1 cellular context compared by ENCODE assay signal in the genomic region with DNA sequence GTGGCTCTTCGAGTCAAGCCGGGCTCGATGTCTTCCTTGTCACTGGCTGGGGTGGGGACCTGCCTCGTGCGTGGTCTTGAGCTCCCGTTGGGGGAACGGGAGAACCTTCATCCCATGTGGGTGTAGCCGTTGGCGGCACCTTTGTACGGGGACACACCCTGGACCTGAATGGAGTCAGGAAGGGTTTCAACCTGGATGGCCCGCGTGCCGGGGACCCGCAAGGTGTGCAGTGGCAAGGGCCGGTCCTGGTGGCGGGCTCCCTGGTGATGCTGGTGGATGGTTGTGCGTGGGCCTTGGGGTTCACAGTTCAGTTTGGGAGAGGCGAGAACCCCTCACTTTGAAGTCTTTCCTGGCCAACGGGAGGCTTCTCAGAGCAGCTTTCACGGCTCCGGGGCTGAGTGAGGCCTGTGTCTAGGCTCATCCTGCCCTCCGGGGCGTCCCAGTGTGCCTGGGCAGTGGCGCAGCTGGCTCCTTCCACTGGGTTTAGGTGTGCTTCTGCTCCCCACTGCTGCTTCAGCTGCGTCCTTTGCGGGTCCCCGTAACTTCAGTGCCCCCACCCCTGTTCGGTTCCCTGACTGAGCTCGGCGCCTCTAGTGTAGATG.
TF ChIP-seq lines count a peak whose summit lies in the region.

No MANE protein-coding gene starts in this region.

TF ChIP-seq in WTC11, 78 proteins besides CTCF, POLR2A, EP300 and RAD21 (continued from another document):
- TF ChIP-seq, protein P1, sequence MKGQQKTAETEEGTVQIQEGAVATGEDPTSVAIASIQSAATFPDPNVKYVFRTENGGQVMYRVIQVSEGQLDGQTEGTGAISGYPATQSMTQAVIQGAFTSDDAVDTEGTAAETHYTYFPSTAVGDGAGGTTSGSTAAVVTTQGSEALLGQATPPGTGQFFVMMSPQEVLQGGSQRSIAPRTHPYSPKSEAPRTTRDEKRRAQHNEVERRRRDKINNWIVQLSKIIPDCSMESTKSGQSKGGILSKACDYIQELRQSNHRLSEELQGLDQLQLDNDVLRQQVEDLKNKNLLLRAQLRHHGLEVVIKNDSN (CRISPR knock-in tag; IDR thresholded peaks at IDR 0.05): no peak
- no peak for TF ChIP-seq ELF4 (CRISPR knock-in tag; IDR thresholded peaks at IDR 0.05; ENCODE audit: low read depth)
- TF ChIP-seq IRF1 (CRISPR knock-in tag; IDR thresholded peaks at IDR 0.05): no peak
- TF ChIP-seq ZNF138 (CRISPR knock-in tag; conservative IDR thresholded peaks at IDR 0.05): no peak
- no peak for TF ChIP-seq ZNF219 (CRISPR knock-in tag; IDR thresholded peaks at IDR 0.05; ENCODE audit: borderline replicate concordance)
- no peak for TF ChIP-seq OVOL2 (CRISPR knock-in tag; IDR thresholded peaks at IDR 0.05; ENCODE audit: borderline replicate concordance)
